In the genomic region with DNA sequence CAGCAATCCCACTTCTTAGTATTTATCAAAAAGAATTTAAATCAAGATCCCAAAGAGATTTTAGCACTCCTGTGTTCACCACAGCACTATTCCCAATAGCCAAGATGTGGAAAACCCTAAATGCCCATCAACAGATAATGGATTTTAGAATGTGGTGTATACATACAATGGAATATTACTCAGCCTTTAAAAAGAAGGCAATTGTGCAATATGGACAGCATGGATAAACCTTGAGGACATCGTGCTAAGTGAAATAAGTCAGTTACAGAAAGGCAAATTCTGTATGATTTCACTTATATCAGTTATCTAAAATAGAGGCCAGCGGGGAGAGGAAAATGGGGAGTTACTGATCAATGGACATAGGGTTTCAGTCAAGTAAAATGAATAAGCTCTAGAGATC, we compare ENCODE assay signal across 35 cellular contexts.
"Had no signal": no experiment of that assay in that cellular context is flagged by ENCODE, and none has a peak within 500 bp of the region (broad histone marks: within the 10 kb centered on the region; RNA-seq: fewer than 3 reads in every experiment).

No MANE protein-coding gene starts in this region.

- DNase-seq: MG63, MM.1S, MV-4-11, NCI-H1048, NCI-H1092, NCI-H1092 treated with DMSO at 0.1 percent for 48 hours, NCI-H1105, NCI-H1105 treated with DMSO at 0.1 percent for 48 hours, NCI-H1417, NCI-H1417 treated with DMSO at 0.1 percent for 48 hours, NCI-H1436, NCI-H1436 treated with DMSO at 0.1 percent for 48 hours, NCI-H146, NCI-H1694, NCI-H1694 treated with DMSO at 0.1 percent for 48 hours, NCI-H187, NCI-H187 treated with DMSO at 0.1 percent for 48 hours, NCI-H1930, NCI-H2029, NCI-H2029 treated with DMSO at 0.1 percent for 48 hours, NCI-H2081, NCI-H2081 treated with DMSO at 0.1 percent for 48 hours, NCI-H2107, NCI-H2171, NCI-H2171 treated with DMSO at 0.1 percent for 48 hours, NCI-H2227 treated with DMSO at 0.1 percent for 48 hours, NCI-H226, NCI-H345, NCI-H446, NCI-H446 treated with DMSO at 0.1 percent for 48 hours, NCI-H510A, NCI-H510A treated with DMSO at 0.1 percent for 48 hours, NCI-H524, NCI-H524 treated with DMSO at 0.1 percent for 48 hours, NCI-H526 had no signal

- H3K36me3 ChIP-seq: MG63 had no signal

- H3K27me3 ChIP-seq: MG63 had no signal

- H3K9me3 ChIP-seq: MG63 had no signal

- H3K4me3 ChIP-seq: MG63 had no signal
